33 cellular contexts compared by ENCODE assay signal in genomic region chr3:190830031-190830430, GRCh38. TPM values are rescaled to one million over a fixed set of nuclear protein-coding genes. Genes with fewer than 3 reads are reported as not detected.
"Had no signal": no experiment of that assay in that cellular context is flagged by ENCODE, and none has a peak within 500 bp of the region (broad histone marks: within the 10 kb centered on the region; RNA-seq: fewer than 3 reads in every experiment).

No MANE protein-coding gene starts in this region.

- ATAC-seq: activated CD4-positive, alpha-beta T cell treated with anti-CD3 and anti-CD28 coated beads for 36 hours; activated CD8-positive, alpha-beta memory T cell treated with anti-CD3 and anti-CD28 coated beads, Interleukin-2, amount 10 ng/mL, durations not matched to agents 7 days and 5 days; activated CD8-positive, alpha-beta T cell treated with anti-CD3 and anti-CD28 coated beads, Interleukin-2, amount 10 ng/mL, durations not matched to agents 7 days and 5 days; activated naive CD8-positive, alpha-beta T cell treated with anti-CD3 and anti-CD28 coated beads, Interleukin-2, amount 50 U/mL, for 24 hours; body of pancreas; effector memory CD8-positive, alpha-beta T cell; heart right ventricle had no signal

- H3K27me3 Mint-ChIP-seq: activated CD4-positive, alpha-beta memory T cell treated with anti-CD3 and anti-CD28 coated beads for 36 hours; activated CD4-positive, alpha-beta T cell treated with anti-CD3 and anti-CD28 coated beads, Interleukin-2, amount 10 ng/mL, durations not matched to agents 24 days and 14 days; activated CD8-positive, alpha-beta memory T cell treated with anti-CD3 and anti-CD28 coated beads, Interleukin-2, amount 10 ng/mL, durations not matched to agents 7 days and 5 days; activated naive CD4-positive, alpha-beta T cell treated with anti-CD3 and anti-CD28 coated beads, Interleukin-2, amount 50 U/mL, for 24 hours; activated naive CD8-positive, alpha-beta T cell treated with anti-CD3 and anti-CD28 coated beads for 36 hours; activated naive CD8-positive, alpha-beta T cell treated with anti-CD3 and anti-CD28 coated beads, Interleukin-2, amount 50 U/mL, for 24 hours; effector memory CD8-positive, alpha-beta T cell had no signal

- DNase-seq: activated CD4-positive, alpha-beta memory T cell treated with anti-CD3 and anti-CD28 coated beads for 36 hours; activated CD4-positive, alpha-beta T cell treated with anti-CD3 and anti-CD28 coated beads for 36 hours; activated CD4-positive, alpha-beta T cell treated with anti-CD3 and anti-CD28 coated beads, Interleukin-2, amount 10 ng/mL, durations not matched to agents 24 days and 14 days; activated CD4-positive, CD25-positive, alpha-beta regulatory T cell; activated CD4-positive, CD25-positive, alpha-beta regulatory T cell treated with anti-CD3 and anti-CD28 coated beads, Interleukin-2, amount 50 U/mL, for 72 hours; activated CD8-positive, alpha-beta memory T cell treated with anti-CD3 and anti-CD28 coated beads, Interleukin-2, amount 10 ng/mL, durations not matched to agents 7 days and 5 days; activated CD8-positive, alpha-beta memory T cell treated with anti-CD3 and anti-CD28 coated beads, Interleukin-2, amount 50 U/mL, for 4 hours; activated CD8-positive, alpha-beta T cell treated with anti-CD3 and anti-CD28 coated beads, Interleukin-2, amount 10 ng/mL, durations not matched to agents 7 days and 5 days; activated effector memory CD4-positive, alpha-beta T cell treated with anti-CD3 and anti-CD28 coated beads, Interleukin-2, amount 50 U/mL, for 16 hours; activated naive CD4-positive, alpha-beta T cell treated with anti-CD3 and anti-CD28 coated beads for 36 hours; activated naive CD8-positive, alpha-beta T cell treated with anti-CD3 and anti-CD28 coated beads for 36 hours; activated naive CD8-positive, alpha-beta T cell treated with anti-CD3 and anti-CD28 coated beads, Interleukin-2, amount 50 U/mL, for 24 hours; activated T-cell treated with anti-CD3 and anti-CD28 coated beads, Interleukin-2, amount 50 U/mL, for 1 hour; activated T-cell treated with anti-CD3 and anti-CD28 coated beads, Interleukin-2, amount 50 U/mL, for 48 hours; adrenal gland; amygdala; aorta; body of pancreas; caudate nucleus; cortex of kidney; dermis blood vessel endothelial cell; effector CD4-positive, alpha-beta T cell; effector memory CD8-positive, alpha-beta T cell; esophagus squamous epithelium; heart right ventricle; T-helper 2 cell had no signal

- H3K4me1 Mint-ChIP-seq: activated CD4-positive, alpha-beta T cell treated with anti-CD3 and anti-CD28 coated beads for 36 hours; activated CD4-positive, alpha-beta T cell treated with anti-CD3 and anti-CD28 coated beads, Interleukin-2, amount 10 ng/mL, durations not matched to agents 24 days and 14 days; activated CD8-positive, alpha-beta memory T cell treated with anti-CD3 and anti-CD28 coated beads, Interleukin-2, amount 10 ng/mL, durations not matched to agents 7 days and 5 days; activated naive CD4-positive, alpha-beta T cell treated with anti-CD3 and anti-CD28 coated beads, Interleukin-2, amount 50 U/mL, for 24 hours; activated naive CD8-positive, alpha-beta T cell treated with anti-CD3 and anti-CD28 coated beads for 36 hours; activated naive CD8-positive, alpha-beta T cell treated with anti-CD3 and anti-CD28 coated beads, Interleukin-2, amount 50 U/mL, for 24 hours had no signal

- H3K9me3 Mint-ChIP-seq: activated CD4-positive, alpha-beta memory T cell treated with anti-CD3 and anti-CD28 coated beads for 36 hours; activated CD4-positive, alpha-beta T cell treated with anti-CD3 and anti-CD28 coated beads, Interleukin-2, amount 10 ng/mL, durations not matched to agents 24 days and 14 days; activated naive CD4-positive, alpha-beta T cell treated with anti-CD3 and anti-CD28 coated beads for 36 hours; activated naive CD4-positive, alpha-beta T cell treated with anti-CD3 and anti-CD28 coated beads, Interleukin-2, amount 50 U/mL, for 24 hours; activated naive CD8-positive, alpha-beta T cell treated with anti-CD3 and anti-CD28 coated beads for 36 hours; activated naive CD8-positive, alpha-beta T cell treated with anti-CD3 and anti-CD28 coated beads, Interleukin-2, amount 50 U/mL, for 24 hours; activated T-helper 1 cell treated with anti-CD3 and anti-CD28 coated beads, Interleukin-12 subunit alpha, Interleukin-12 subunit beta, Interleukin-2, Interleukin-4 antibody, amounts not matched to agents 30 ng/mL and 10 ng/mL and 1 ng/mL, durations not matched to agents 14 hours and 24 hours and 36 hours; activated T-helper 2 cell treated with anti-CD3 and anti-CD28 coated beads, Interferon-gamma antibody, Interleukin-2, Interleukin-4, amounts not matched to agents 10 μg/mL and 5 μg/mL and 100 μg/mL, durations not matched to agents 14 hours and 24 hours and 36 hours had no signal

- H3K36me3 Mint-ChIP-seq: activated CD4-positive, alpha-beta memory T cell treated with anti-CD3 and anti-CD28 coated beads for 36 hours; activated CD8-positive, alpha-beta memory T cell treated with anti-CD3 and anti-CD28 coated beads, Interleukin-2, amount 10 ng/mL, durations not matched to agents 7 days and 5 days; activated naive CD4-positive, alpha-beta T cell treated with anti-CD3 and anti-CD28 coated beads, Interleukin-2, amount 50 U/mL, for 24 hours; activated naive CD8-positive, alpha-beta T cell treated with anti-CD3 and anti-CD28 coated beads for 36 hours had no signal

- FAIRE-seq: colon, frontal cortex had no signal

- H3K27ac Mint-ChIP-seq: activated CD4-positive, alpha-beta memory T cell treated with anti-CD3 and anti-CD28 coated beads for 36 hours; activated CD4-positive, alpha-beta T cell treated with anti-CD3 and anti-CD28 coated beads for 36 hours; activated CD4-positive, alpha-beta T cell treated with anti-CD3 and anti-CD28 coated beads, Interleukin-2, amount 10 ng/mL, durations not matched to agents 24 days and 14 days; activated CD8-positive, alpha-beta memory T cell treated with anti-CD3 and anti-CD28 coated beads, Interleukin-2, amount 10 ng/mL, durations not matched to agents 7 days and 5 days; activated CD8-positive, alpha-beta T cell treated with anti-CD3 and anti-CD28 coated beads, Interleukin-2, amount 10 ng/mL, durations not matched to agents 7 days and 5 days; activated naive CD4-positive, alpha-beta T cell treated with anti-CD3 and anti-CD28 coated beads for 36 hours; activated naive CD4-positive, alpha-beta T cell treated with anti-CD3 and anti-CD28 coated beads, Interleukin-2, amount 50 U/mL, for 24 hours; activated naive CD8-positive, alpha-beta T cell treated with anti-CD3 and anti-CD28 coated beads for 36 hours; activated naive CD8-positive, alpha-beta T cell treated with anti-CD3 and anti-CD28 coated beads, Interleukin-2, amount 50 U/mL, for 24 hours; activated T-helper 1 cell treated with anti-CD3 and anti-CD28 coated beads, Interleukin-12 subunit alpha, Interleukin-12 subunit beta, Interleukin-2, Interleukin-4 antibody, amounts not matched to agents 30 ng/mL and 10 ng/mL and 1 ng/mL, durations not matched to agents 14 hours and 24 hours and 36 hours; activated T-helper 2 cell treated with anti-CD3 and anti-CD28 coated beads, Interferon-gamma antibody, Interleukin-2, Interleukin-4, amounts not matched to agents 10 μg/mL and 5 μg/mL and 100 μg/mL, durations not matched to agents 14 hours and 24 hours and 36 hours; effector memory CD8-positive, alpha-beta T cell had no signal

- H3K4me3 Mint-ChIP-seq: activated CD4-positive, alpha-beta memory T cell treated with anti-CD3 and anti-CD28 coated beads for 36 hours; activated CD4-positive, alpha-beta T cell treated with anti-CD3 and anti-CD28 coated beads for 36 hours; activated CD4-positive, alpha-beta T cell treated with anti-CD3 and anti-CD28 coated beads, Interleukin-2, amount 10 ng/mL, durations not matched to agents 24 days and 14 days; activated CD8-positive, alpha-beta memory T cell treated with anti-CD3 and anti-CD28 coated beads, Interleukin-2, amount 10 ng/mL, durations not matched to agents 7 days and 5 days; activated CD8-positive, alpha-beta T cell treated with anti-CD3 and anti-CD28 coated beads, Interleukin-2, amount 10 ng/mL, durations not matched to agents 7 days and 5 days; activated naive CD4-positive, alpha-beta T cell treated with anti-CD3 and anti-CD28 coated beads for 36 hours; activated naive CD4-positive, alpha-beta T cell treated with anti-CD3 and anti-CD28 coated beads, Interleukin-2, amount 50 U/mL, for 24 hours; activated naive CD8-positive, alpha-beta T cell treated with anti-CD3 and anti-CD28 coated beads for 36 hours; activated naive CD8-positive, alpha-beta T cell treated with anti-CD3 and anti-CD28 coated beads, Interleukin-2, amount 50 U/mL, for 24 hours; activated T-helper 1 cell treated with anti-CD3 and anti-CD28 coated beads, Interleukin-12 subunit alpha, Interleukin-12 subunit beta, Interleukin-2, Interleukin-4 antibody, amounts not matched to agents 30 ng/mL and 10 ng/mL and 1 ng/mL, durations not matched to agents 14 hours and 24 hours and 36 hours; effector memory CD8-positive, alpha-beta T cell had no signal

RNA-seq across cellular contexts. Expression of gene GMNC, which starts 32.5 kb away (rescaled TPM):
- total RNA-seq: activated CD4-positive, alpha-beta memory T cell treated with anti-CD3 and anti-CD28 coated beads for 36 hours; activated CD4-positive, alpha-beta T cell treated with anti-CD3 and anti-CD28 coated beads for 36 hours; activated CD4-positive, alpha-beta T cell treated with anti-CD3 and anti-CD28 coated beads, Interleukin-2, amount 10 ng/mL, durations not matched to agents 24 days and 14 days; activated CD8-positive, alpha-beta memory T cell treated with anti-CD3 and anti-CD28 coated beads for 36 hours; activated CD8-positive, alpha-beta memory T cell treated with anti-CD3 and anti-CD28 coated beads, Interleukin-2, amount 10 ng/mL, durations not matched to agents 7 days and 5 days; activated CD8-positive, alpha-beta T cell treated with anti-CD3 and anti-CD28 coated beads, Interleukin-2, amount 10 ng/mL, durations not matched to agents 7 days and 5 days; activated naive CD4-positive, alpha-beta T cell treated with anti-CD3 and anti-CD28 coated beads for 36 hours; activated naive CD8-positive, alpha-beta T cell treated with anti-CD3 and anti-CD28 coated beads for 36 hours; activated T-helper 1 cell treated with anti-CD3 and anti-CD28 coated beads, Interleukin-12 subunit alpha, Interleukin-12 subunit beta, Interleukin-2, Interleukin-4 antibody, amounts not matched to agents 30 ng/mL and 10 ng/mL and 1 ng/mL, durations not matched to agents 14 hours and 24 hours and 36 hours; activated T-helper 2 cell treated with anti-CD3 and anti-CD28 coated beads, Interferon-gamma antibody, Interleukin-2, Interleukin-4, amounts not matched to agents 10 μg/mL and 5 μg/mL and 100 μg/mL, durations not matched to agents 14 hours and 24 hours and 36 hours; adrenal gland; aorta; dermis blood vessel endothelial cell; esophagus squamous epithelium; T-helper 1 cell treated with Interleukin-12 subunit alpha and Interleukin-12 subunit beta and Interleukin-4 antibody, amounts not matched to agents 30 ng/mL and 1 ng/mL, for 36 hours had no signal
